ENCODE assay signal across 21 cellular contexts in genomic region chr5:62661126-62661525, GRCh38.
A peak's percentile ranks its signal among the peaks of the same experiment; 100 is the strongest.
DNase-seq lines count a peak whose midpoint lies in the region; ATAC-seq, FAIRE-seq and TF ChIP-seq lines count a peak whose summit lies in the region.
"Had no signal": no experiment of that assay in that cellular context is flagged by ENCODE, and none has a peak within 500 bp of the region (broad histone marks: within the 10 kb centered on the region; RNA-seq: fewer than 3 reads in every experiment).

No MANE protein-coding gene starts in this region.

- no peaks in the 10 kb centered on the region for H3K9me3 ChIP-seq in RWPE2 (ENCODE audit: severe bottlenecking)
- no peaks in the 10 kb centered on the region; a peak in 1 of 4 replicates for H3K9me3 ChIP-seq in H1 (ENCODE audit: insufficient read depth in 2 of 2, low read depth in 1 of 2, low read length in 1 of 2)
- H3K9me3 ChIP-seq in neural progenitor cell (ENCODE audit: low read depth), result no peaks in the 10 kb centered on the region

- no peaks in the 10 kb centered on the region for H3K4me1 Mint-ChIP-seq in neural progenitor cell
- H3K4me1 Mint-ChIP-seq in chondrocyte (ENCODE audit: low read depth), result no peaks in the 10 kb centered on the region
- H3K4me1 Mint-ChIP-seq: B cell had no signal

- H3K4me1 ChIP-seq in RWPE2 (ENCODE audit: insufficient read depth, poor library complexity, severe bottlenecking) (no peaks in the 10 kb centered on the region), H1 (replicated peaks in 1 of 4; ENCODE audit: control insufficient read depth in 3 of 4, insufficient read depth in 4 of 4, low read length in 3 of 4) (no peaks in the 10 kb centered on the region), neural progenitor cell (no peaks in the 10 kb centered on the region)

- no peak overlapping the region for H2BK20ac ChIP-seq in H1 (ENCODE audit: low read length)

- H3K79me1 ChIP-seq in H1 (ENCODE audit: low read depth, low read length), result no peaks in the 10 kb centered on the region

- POLR2A ChIA-PET in H1 (lab: Charles Lee; ENCODE audit: partially characterized antibody), result no interaction called here

- TF ChIP-seq POLR2A in H1 (IDR thresholded peaks at IDR 0.05; ENCODE audit: control extremely low read depth in 1 of 2, low read depth in 2 of 2, low read length in 2 of 2), result no peak

- intact Hi-C loops in left cardiac atrium (cut with DNase I), result no loop called here
- intact Hi-C loops in Right ventricle myocardium superior (cut with DNase I), result no loop called here

- no peak overlapping the region for H3K18ac ChIP-seq in H1 (ENCODE audit: extremely low read depth, low read length)

- H3K23ac ChIP-seq in H1 (ENCODE audit: insufficient read length), result no peak overlapping the region

- TF ChIP-seq EP300 in H1 (IDR thresholded peaks at IDR 0.05; ENCODE audit: borderline replicate concordance in 1 of 2, low read depth in 2 of 2, low read length in 2 of 2), result no peak

- no peak overlapping the region for H2BK5ac ChIP-seq in H1 (ENCODE audit: low read depth, low read length)

- no peak overlapping the region for H3K4me3 ChIP-seq in RWPE2 (ENCODE audit: severe bottlenecking)
- no peak overlapping the region for H3K4me3 ChIP-seq in H1 (ENCODE audit: extremely low read depth in 1 of 4, insufficient read depth in 2 of 4, low read depth in 3 of 4, low read length in 4 of 4)
- no peak overlapping the region for H3K4me3 ChIP-seq in neural progenitor cell
- H3K4me3 ChIP-seq: BLaER1 treated with 17β-estradiol and CSF1 and Interleukin-3, amounts not matched to agents 10 nM and 100 nM; GM12878 had no signal

- H3K27me3 ChIP-seq in RWPE2 (ENCODE audit: insufficient read depth, poor library complexity, severe bottlenecking), result no peaks in the 10 kb centered on the region
- no peaks in the 10 kb centered on the region for H3K27me3 ChIP-seq in H1 (replicated peaks in 1 of 4; ENCODE audit: control insufficient read depth in 3 of 4, extremely low read depth in 1 of 4, insufficient read depth in 3 of 4, low read length in 3 of 4)
- no peaks in the 10 kb centered on the region for H3K27me3 ChIP-seq in neural progenitor cell
- H3K27me3 ChIP-seq: BLaER1 treated with 17β-estradiol and CSF1 and Interleukin-3, amounts not matched to agents 10 nM and 100 nM had no signal

- H4K91ac ChIP-seq in H1 (replicated peaks; ENCODE audit: insufficient read length, low read length), result no peak overlapping the region

- ATAC-seq in left cardiac atrium, result peak; percentile 22 to 61
- no peak for ATAC-seq in Right ventricle myocardium superior (ENCODE audit: poor library complexity)
- ATAC-seq in RWPE2 (ENCODE audit: low read depth), result 0 out of 3 replicates have a peak, but pooled peaks have one; percentile 19
- no peak for ATAC-seq in HG03378 (IDR thresholded peaks at IDR 0.05; ENCODE audit: unreplicated experiment)
- ATAC-seq: CD8-positive, alpha-beta T cell; GM12878; HCT116 had no signal

- 0 out of 2 replicates have a peak overlapping the region, but pooled peaks have one; percentile 27 for H2BK12ac ChIP-seq in H1 (ENCODE audit: low read depth, low read length)

- no peak overlapping the region for H3K4ac ChIP-seq in H1 (replicated peaks; ENCODE audit: insufficient read length, low read depth, low read length)

- peak; percentile 26 to 31; a peak in 3 of 4 replicates for TF ChIP-seq RAD21 in H1 (IDR thresholded peaks at IDR 0.05 in 1 of 2, conservative IDR thresholded peaks at IDR 0.05 in 1 of 2; ENCODE audit: low read depth in 2 of 2, low read length in 2 of 2)

- no peak overlapping the region for H3K4me3 Mint-ChIP-seq in neural progenitor cell
- H3K4me3 Mint-ChIP-seq in chondrocyte (ENCODE audit: unreplicated experiment), result no peak overlapping the region
- H3K4me3 Mint-ChIP-seq: B cell; CD8-positive, alpha-beta T cell; HFFc6 had no signal

- H3K9ac ChIP-seq in H1 (replicated peaks in 1 of 4; ENCODE audit: extremely low read depth in 1 of 4, low read depth in 3 of 4, low read length in 3 of 4) (no peak overlapping the region), neural progenitor cell (no peak overlapping the region)
- H3K9ac ChIP-seq: BLaER1 treated with 17β-estradiol and CSF1 and Interleukin-3, amounts not matched to agents 10 nM and 100 nM had no signal

- H3K36me3 Mint-ChIP-seq in neural progenitor cell, result no peaks in the 10 kb centered on the region
- H3K36me3 Mint-ChIP-seq in chondrocyte (ENCODE audit: low read depth), result no peaks in the 10 kb centered on the region
- H3K36me3 Mint-ChIP-seq: CD8-positive, alpha-beta T cell had no signal

- H3K23me2 ChIP-seq in H1 (ENCODE audit: low read depth, low read length), result no peaks in the 10 kb centered on the region

- H3K27ac ChIP-seq in RWPE2 (ENCODE audit: poor library complexity, severe bottlenecking) (no peak overlapping the region), H1 (ENCODE audit: low read depth, low read length) (no peak overlapping the region), neural progenitor cell (no peak overlapping the region)
- H3K27ac ChIP-seq: BLaER1 treated with 17β-estradiol and CSF1 and Interleukin-3, amounts not matched to agents 10 nM and 100 nM had no signal

- H2AK5ac ChIP-seq in H1 (ENCODE audit: low read depth, low read length), result no peak overlapping the region

- H3K36me3 ChIP-seq in RWPE2 (ENCODE audit: low read depth) (no peaks in the 10 kb centered on the region), H1 (ENCODE audit: control insufficient read depth in 2 of 4, insufficient read depth in 4 of 4, low read length in 3 of 4) (no peaks in the 10 kb centered on the region), neural progenitor cell (no peaks in the 10 kb centered on the region)
- H3K36me3 ChIP-seq: BLaER1 treated with 17β-estradiol and CSF1 and Interleukin-3, amounts not matched to agents 10 nM and 100 nM had no signal

- no peak for TF ChIP-seq CTCF in RWPE2 (IDR thresholded peaks at IDR 0.05; ENCODE audit: poor library complexity, severe bottlenecking)
- TF ChIP-seq CTCF in H1 (IDR thresholded peaks at IDR 0.05; ENCODE audit: control extremely low read depth in 1 of 3, insufficient read depth in 1 of 3, low read depth in 1 of 3, low read length in 3 of 3), result peak in 1 of 3 experiments; percentile 6; a peak in 1 of 4 replicates
- TF ChIP-seq CTCF in neural progenitor cell (IDR thresholded peaks at IDR 0.05), result no peak
- no peak for TF ChIP-seq CTCF in chondrocyte (IDR thresholded peaks at IDR 0.05)

- no peaks in the 10 kb centered on the region for H3K79me2 ChIP-seq in H1 (ENCODE audit: control insufficient read depth in 1 of 2, insufficient read depth in 2 of 2, low read length in 2 of 2)
- H3K79me2 ChIP-seq in neural progenitor cell (ENCODE audit: low read depth), result no peaks in the 10 kb centered on the region

- no peak overlapping the region for H3K27ac Mint-ChIP-seq in neural progenitor cell
- no peak overlapping the region for H3K27ac Mint-ChIP-seq in chondrocyte (ENCODE audit: unreplicated experiment)
- H3K27ac Mint-ChIP-seq: B cell; CD8-positive, alpha-beta T cell; HFFc6 had no signal

- H4K20me1 ChIP-seq in H1 (replicated peaks in 1 of 2; ENCODE audit: control insufficient read depth in 1 of 2, insufficient read depth in 2 of 2, low read length in 2 of 2), result no peaks in the 10 kb centered on the region
- no peaks in the 10 kb centered on the region for H4K20me1 ChIP-seq in neural progenitor cell (ENCODE audit: low read depth)
- H4K20me1 ChIP-seq: BLaER1 treated with 17β-estradiol and CSF1 and Interleukin-3, amounts not matched to agents 10 nM and 100 nM had no signal

- no peak overlapping the region for H4K8ac ChIP-seq in H1 (ENCODE audit: extremely low read depth, insufficient read depth, low read length)

- H2BK120ac ChIP-seq in H1 (replicated peaks; ENCODE audit: low read depth, low read length), result no peak overlapping the region

- no peaks in the 10 kb centered on the region for H3F3A ChIP-seq in neural progenitor cell (ENCODE audit: low read depth)

- H3K14ac ChIP-seq in H1 (ENCODE audit: insufficient read length), result no peak overlapping the region

- DNase-seq in left cardiac atrium, result no peak
- DNase-seq in Right ventricle myocardium superior, result no peak
- no peak for DNase-seq in RWPE2 (ENCODE audit: low spot score)
- DNase-seq in H1 (ENCODE audit: low read depth in 1 of 2, low spot score in 2 of 2), result no peak
- peak; percentile 13 for DNase-seq in neural progenitor cell (ENCODE audit: low spot score)
- DNase-seq in NCI-H2029 (lab: John Stamatoyannopoulos, UW), result no peak
- DNase-seq in chondrocyte (ENCODE audit: low spot score), result no peak
- DNase-seq: 8988T; CD8-positive, alpha-beta T cell; COR-L47; DMS 273 treated with DMSO at 0.1 percent for 48 hours; DMS53; DND-41; EL; HFFc6 had no signal

- H2AFZ ChIP-seq in H1 (ENCODE audit: low read length), result no peak overlapping the region
- no peak overlapping the region for H2AFZ ChIP-seq in neural progenitor cell (replicated peaks)

- no peak overlapping the region for H3K4me2 ChIP-seq in H1 (ENCODE audit: insufficient read depth in 1 of 2, low read depth in 2 of 2, low read length in 2 of 2)
- no peak overlapping the region for H3K4me2 ChIP-seq in neural progenitor cell
- H3K4me2 ChIP-seq: BLaER1 treated with 17β-estradiol and CSF1 and Interleukin-3, amounts not matched to agents 10 nM and 100 nM had no signal

- FAIRE-seq in H1 (lab: Jason Lieb, UNC), result no peak
- FAIRE-seq: GM12878, H54 had no signal

- no peak overlapping the region for H2BK15ac ChIP-seq in H1 (ENCODE audit: low read length)

- no peak overlapping the region for H4K5ac ChIP-seq in H1 (ENCODE audit: insufficient read length, low read depth, low read length)

- CTCF ChIA-PET in H1 (lab: Charles Lee; ENCODE audit: partially characterized antibody), result interaction anchor here (0.7 to 1.7 kb wide), 8 partner anchors 9 to 573 kb away, joined by 3 to 5 read pairs (median 3); no protein-coding TSS in a partner anchor

- H3K9me3 Mint-ChIP-seq in neural progenitor cell (peaks cover 7% of the 10 kb centered on the region), chondrocyte (ENCODE audit: low read depth) (peaks cover 31% of the 10 kb centered on the region)

- WGBS in H1 (ENCODE audit: extremely low coverage in 1 of 2, insufficient coverage in 1 of 2, insufficient read length in 1 of 2, insufficient replicate concordance in 2 of 2, low coverage in 1 of 2, low lambda C conversion rate in 2 of 2, missing lambda C conversion rate in 1 of 2), 2 experiments, result 90% methylated on average over 8 of the region's 8 CpGs; no CpG with 5 or more reads in 1 of the 2 experiments

- H3K27me3 Mint-ChIP-seq in neural progenitor cell (ENCODE audit: insufficient read depth, low read depth), result no peaks in the 10 kb centered on the region
- H3K27me3 Mint-ChIP-seq in chondrocyte (ENCODE audit: low read depth), result no peaks in the 10 kb centered on the region
- H3K27me3 Mint-ChIP-seq: B cell had no signal

- H3K56ac ChIP-seq in H1 (replicated peaks; ENCODE audit: insufficient read length, low read depth, low read length), result no peak overlapping the region

TF ChIP-seq in H1, 55 proteins besides CTCF, POLR2A, EP300 and RAD21 (continues in another document):
- TF ChIP-seq RBBP5 (IDR thresholded peaks at IDR 0.05; ENCODE audit: borderline replicate concordance, low read depth, low read length) (no peak), GTF2F1 (IDR thresholded peaks at IDR 0.05; ENCODE audit: borderline replicate concordance, low read depth, low read length) (no peak), ATF3 (IDR thresholded peaks at IDR 0.05; ENCODE audit: insufficient read depth, low read depth, low read length) (no peak)

Comparison
In these comparisons a context has a peak if more than half of its experiments do, and no peak if none do; other contexts are left out.
1. ATAC-seq: peak in left cardiac atrium (2 of 2) and RWPE2 (single experiment); none in Right ventricle myocardium superior (single experiment) and HG03378 (single experiment).